In genomic region chr2:118268268-118268667, GRCh38 we compare ENCODE assay signal across 22 cellular contexts.
"Had no signal": no experiment of that assay in that cellular context is flagged by ENCODE, and none has a peak within 500 bp of the region (broad histone marks: within the 10 kb centered on the region; RNA-seq: fewer than 3 reads in every experiment).

No MANE protein-coding gene starts in this region.

- H3K27me3 ChIP-seq: ovary, sigmoid colon, testis, tibial artery had no signal

- H3K4me1 ChIP-seq: lower lobe of right lung, psoas muscle, sigmoid colon, stomach, testis, tibial artery had no signal

- DNase-seq: dermis blood vessel endothelial cell; effector memory CD8-positive, alpha-beta T cell; erythroblast; head of caudate nucleus; left ventricle myocardium superior; lower lobe of right lung; naive thymus-derived CD8-positive, alpha-beta T cell; nephron progenitor cell; occipital lobe; ovary; posterior cingulate gyrus; psoas muscle; right cardiac atrium; sigmoid colon; stimulated activated CD4-positive, alpha-beta T cell treated with anti-CD3 and anti-CD28 coated beads, Interleukin-2, amount 100 ng/mL, for 24 hours; stimulated activated CD4-positive, alpha-beta T cell treated with anti-CD3 and anti-CD28 coated beads, Interleukin-4, amount 100 ng/mL, for 24 hours; stimulated activated naive CD4-positive, alpha-beta T cell treated with Interleukin-2 at 50 U/mL for 16 hours; stomach; testis; tibial artery had no signal

- H3K36me3 ChIP-seq: lower lobe of right lung, ovary, sigmoid colon, stomach, tibial artery had no signal

- H3K27ac ChIP-seq: coronary artery, lower lobe of right lung, ovary, psoas muscle, sigmoid colon, stomach, testis, tibial artery had no signal

- ATAC-seq: effector memory CD8-positive, alpha-beta T cell; left ventricle myocardium superior; lower lobe of right lung; naive thymus-derived CD8-positive, alpha-beta T cell; psoas muscle; right cardiac atrium; stimulated activated effector memory CD8-positive, alpha-beta T cell treated with anti-CD3 and anti-CD28 coated beads, Interleukin-12 subunit alpha, Interleukin-12 subunit beta, amount 100 ng/mL, for 72 hours had no signal

- H3K9me3 ChIP-seq: lower lobe of right lung, ovary, psoas muscle, sigmoid colon, stomach, testis, tibial artery had no signal

- H3K4me3 ChIP-seq: coronary artery, lower lobe of right lung, ovary, psoas muscle, sigmoid colon, stomach, testis, tibial artery had no signal
